Comparison of ENCODE assay signal across 17 cellular contexts in the genomic region with DNA sequence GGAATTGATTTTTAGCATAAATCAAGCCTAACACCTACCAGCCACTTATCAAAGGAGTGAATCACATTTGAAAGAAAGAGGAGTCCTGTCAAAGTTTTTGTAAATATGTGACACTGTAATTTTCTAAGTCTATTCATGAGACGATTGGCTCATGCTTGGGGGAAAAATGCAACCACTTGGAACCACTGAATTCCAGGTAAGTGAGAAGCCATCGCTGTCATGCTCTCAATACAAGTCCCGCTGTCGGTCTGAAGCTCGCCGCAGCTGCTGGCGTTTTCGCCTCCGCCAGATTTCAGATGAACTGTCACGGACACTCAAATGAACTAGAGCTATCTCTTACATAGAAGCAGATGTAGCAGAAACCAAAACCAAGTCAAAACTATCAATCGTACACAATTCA.
A peak's percentile ranks its signal among the peaks of the same experiment; 100 is the strongest.
DNase-seq lines count a peak whose midpoint lies in the region; TF ChIP-seq lines count a peak whose summit lies in the region.
"Had no signal": no experiment of that assay in that cellular context is flagged by ENCODE, and none has a peak within 500 bp of the region (broad histone marks: within the 10 kb centered on the region; RNA-seq: fewer than 3 reads in every experiment).

No MANE protein-coding gene starts in this region.

- no peak overlapping the region for H4K91ac ChIP-seq in trophoblast cell (ENCODE audit: low read depth, low read length)

- intact Hi-C loops in transverse colon (cut with DNase I; ENCODE audit: low total_unique reads): no loop called here

- H2AFZ ChIP-seq in trophoblast cell (ENCODE audit: insufficient read depth, low read length, poor library complexity): no peak overlapping the region
- H2AFZ ChIP-seq: GM23338 had no signal

- peaks cover 2% of the 10 kb centered on the region for H3K79me1 ChIP-seq in trophoblast cell (ENCODE audit: low read length)

- H3K36me3 ChIP-seq in trophoblast cell (ENCODE audit: control insufficient read depth in 1 of 2, insufficient read depth in 2 of 2, low read length in 2 of 2) (no peaks in the 10 kb centered on the region), transverse colon (no peaks in the 10 kb centered on the region)

- no peak overlapping the region for H3K4ac ChIP-seq in trophoblast cell (ENCODE audit: low read depth, low read length)

- H3K18ac ChIP-seq in trophoblast cell (ENCODE audit: low read length): no peak overlapping the region

- H3K4me1 Mint-ChIP-seq in chondrocyte (ENCODE audit: low read depth): peaks cover 65% of the 10 kb centered on the region
- H3K4me1 Mint-ChIP-seq: CD4-positive, alpha-beta memory T cell had no signal

- peak overlapping the region; percentile 81 for H3K27ac Mint-ChIP-seq in chondrocyte (ENCODE audit: unreplicated experiment)
- H3K27ac Mint-ChIP-seq: CD4-positive, alpha-beta memory T cell; GM23338 had no signal

- H3K27me3 Mint-ChIP-seq in chondrocyte (ENCODE audit: low read depth): no peaks in the 10 kb centered on the region

- H3K9me3 Mint-ChIP-seq in chondrocyte (ENCODE audit: low read depth): no peaks in the 10 kb centered on the region
- H3K9me3 Mint-ChIP-seq: GM23338, H9 had no signal

- H2BK12ac ChIP-seq in trophoblast cell (ENCODE audit: low read length): peak overlapping the region; percentile 18

- H3K36me3 Mint-ChIP-seq in chondrocyte (ENCODE audit: low read depth): no peaks in the 10 kb centered on the region
- H3K36me3 Mint-ChIP-seq: CD4-positive, alpha-beta memory T cell had no signal

- no peak overlapping the region for H2AK5ac ChIP-seq in trophoblast cell (ENCODE audit: low read length)

- H3K4me3 ChIP-seq in trophoblast cell (ENCODE audit: low read depth, low read length) (no peak overlapping the region), transverse colon (no peak overlapping the region)
- H3K4me3 ChIP-seq: GM23338 had no signal

- no peak overlapping the region for H3K4me2 ChIP-seq in trophoblast cell (ENCODE audit: low read length)
- H3K4me2 ChIP-seq: GM23338 had no signal

- H3K14ac ChIP-seq in trophoblast cell (ENCODE audit: low read length): no peak overlapping the region

- H3K9ac ChIP-seq in trophoblast cell (ENCODE audit: low read length): no peak overlapping the region

- H3K4me1 ChIP-seq in trophoblast cell (ENCODE audit: control insufficient read depth in 1 of 2, insufficient read depth in 2 of 2, low read length in 2 of 2) (peaks cover 5 to 6% of the 10 kb centered on the region in 2 experiments), transverse colon (peaks cover 0 to 5% (median 0%) of the 10 kb centered on the region in 4 donors)

- H4K8ac ChIP-seq in trophoblast cell (ENCODE audit: low read depth, low read length): no peak overlapping the region

- WGBS in trophoblast cell (ENCODE audit: extremely low coverage, insufficient coverage, insufficient read length): no CpG with 5 or more reads among the region's 11 CpGs
- WGBS in transverse colon (ENCODE audit: low coverage in 1 of 2), 2 donors: 93 to 95% methylated on average over 8 to 11 of the region's 11 CpGs

- no peak for TF ChIP-seq EP300 in transverse colon (IDR thresholded peaks at IDR 0.05; ENCODE audit: low read depth)

- in situ Hi-C loops in transverse colon (cut with MboI; ENCODE audit: low pct_ligation_motif_present in 1 of 4, low pct_unique_long_range_greater_than_20kb in 1 of 4, low sequenced_read_pairs in 3 of 4): loop anchor here in 2 of 4 donors (25.0 kb wide), 1 partner anchor 285 kb away; the partner anchor contains the start of gene FZD8 (in 2 of the 2)

- TF ChIP-seq CTCF in chondrocyte (IDR thresholded peaks at IDR 0.05): no peak
- TF ChIP-seq CTCF in transverse colon (IDR thresholded peaks at IDR 0.05): no peak

- no peak overlapping the region for H2BK5ac ChIP-seq in trophoblast cell (ENCODE audit: low read depth, low read length, poor library complexity)

- no peak overlapping the region for H2BK120ac ChIP-seq in trophoblast cell (ENCODE audit: insufficient read depth, low read length, poor library complexity)

- DNase-seq in NCI-H2171 treated with DMSO at 0.1 percent for 48 hours (lab: John Stamatoyannopoulos, UW) (peak; percentile 82), NCI-H748 treated with DMSO at 0.1 percent for 48 hours (lab: John Stamatoyannopoulos, UW) (peak; percentile 18), chondrocyte (ENCODE audit: low spot score) (no peak), trophoblast cell (peak; percentile 80 to 87), transverse colon (no peak), hypothalamus (lab: John Stamatoyannopoulos, UW) (no peak), dermis blood vessel endothelial cell (no peak)
- no peak for DNase-seq in activated CD8-positive, alpha-beta memory T cell treated with anti-CD3 and anti-CD28 coated beads, Interleukin-2, amount 50 U/mL, for 48 hours
- DNase-seq: C1 segment of cervical spinal cord; Calu3; CD4-positive, alpha-beta memory T cell; COR-L47; DMS53; DMS79 treated with DMSO at 0.1 percent for 48 hours; GF-D8; H9 had no signal

- H3K27me3 ChIP-seq in trophoblast cell (ENCODE audit: insufficient read depth, low read length): no peaks in the 10 kb centered on the region
- H3K27me3 ChIP-seq in transverse colon: no peaks in the 10 kb centered on the region

- no peak for TF ChIP-seq POLR2A in transverse colon (IDR thresholded peaks at IDR 0.05)

- H3K9me3 ChIP-seq in trophoblast cell (ENCODE audit: insufficient read depth, low read depth, low read length): no peaks in the 10 kb centered on the region
- H3K9me3 ChIP-seq in transverse colon: no peaks in the 10 kb centered on the region

- no peak overlapping the region for H3K23ac ChIP-seq in trophoblast cell (ENCODE audit: low read length)

- H3K4me3 Mint-ChIP-seq in chondrocyte (ENCODE audit: unreplicated experiment): no peak overlapping the region
- H3K4me3 Mint-ChIP-seq: CD4-positive, alpha-beta memory T cell; GM23338; H9 had no signal

- no peaks in the 10 kb centered on the region for H3K79me2 ChIP-seq in trophoblast cell (ENCODE audit: control insufficient read depth, insufficient read depth, low read length, poor library complexity)

- H3K27ac ChIP-seq in trophoblast cell (ENCODE audit: low read depth, low read length): no peak overlapping the region
- H3K27ac ChIP-seq in transverse colon: no peak overlapping the region

- H4K12ac ChIP-seq in trophoblast cell (ENCODE audit: low read depth, low read length): no peak overlapping the region

Comparison
In these comparisons a context has a peak if more than half of its experiments do, and no peak if none do; other contexts are left out.
1. DNase-seq: peak in NCI-H2171 treated with DMSO at 0.1 percent for 48 hours (single experiment), NCI-H748 treated with DMSO at 0.1 percent for 48 hours (single experiment) and trophoblast cell (2 of 2); none in chondrocyte (single experiment), transverse colon (single experiment), hypothalamus (0 of 51), dermis blood vessel endothelial cell (single experiment) and activated CD8-positive, alpha-beta memory T cell treated with anti-CD3 and anti-CD28 coated beads, Interleukin-2, amount 50 U/mL, for 48 hours (single experiment).